Comparison of ENCODE assay signal across 1 cellular context in the genomic region with DNA sequence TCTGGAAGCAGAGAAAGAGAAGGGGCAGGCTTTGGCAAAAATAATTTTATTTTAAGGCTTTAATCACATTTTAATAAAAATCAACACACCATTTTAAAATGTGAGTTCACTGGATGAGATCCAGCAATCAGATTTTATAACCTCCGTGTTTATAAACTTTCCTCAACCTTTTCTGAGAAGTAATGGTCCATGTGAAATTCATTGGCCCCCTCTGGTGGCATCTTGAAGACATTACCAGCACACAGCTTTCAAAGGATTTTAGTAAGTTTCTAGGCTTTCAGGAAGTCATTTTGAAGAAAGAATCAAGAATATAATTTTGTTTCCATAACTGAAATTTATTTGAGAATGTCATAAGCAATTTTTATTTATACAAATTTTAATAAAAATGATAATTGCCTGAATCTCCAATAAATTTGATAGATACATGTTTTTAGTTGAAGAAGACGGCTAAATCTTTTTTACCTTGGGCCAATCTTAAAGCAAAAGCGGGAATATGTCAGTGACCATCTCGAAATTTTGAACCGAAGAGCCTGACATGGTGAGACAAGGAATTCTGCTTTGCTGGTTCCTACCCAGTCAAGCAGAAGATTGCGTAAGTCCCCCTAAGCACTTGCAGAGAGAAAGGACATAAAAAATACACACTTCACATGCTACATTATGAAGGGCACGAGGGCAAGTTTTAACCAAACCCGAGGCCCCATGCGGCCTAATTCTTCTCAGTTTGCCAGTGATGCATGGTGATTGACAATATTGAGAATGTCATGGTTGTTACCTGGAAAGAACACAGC.
TF ChIP-seq lines count a peak whose summit lies in the region.

No MANE protein-coding gene starts in this region.

TF ChIP-seq in IMR-90, 13 proteins besides CTCF, POLR2A, EP300 and RAD21 (continued from another document):
- TF ChIP-seq BHLHE40 (IDR thresholded peaks at IDR 0.05; ENCODE audit: low read depth, low read length) (no peak), FOS (IDR thresholded peaks at IDR 0.05; ENCODE audit: low read depth, low read length) (no peak), MAZ (IDR thresholded peaks at IDR 0.05; ENCODE audit: borderline replicate concordance, low read depth, low read length) (no peak), CEBPB (IDR thresholded peaks at IDR 0.05; ENCODE audit: low read depth, low read length) (peak; percentile 57), NFE2L2 (IDR thresholded peaks at IDR 0.05; ENCODE audit: low read depth, low read length) (no peak), CHD1 (IDR thresholded peaks at IDR 0.05; ENCODE audit: low read depth, low read length) (no peak), SMC3 (IDR thresholded peaks at IDR 0.05; ENCODE audit: low read depth, low read length) (peak; percentile 20; the same call in 1 of the 2 replicates), MAFK (IDR thresholded peaks at IDR 0.05; ENCODE audit: low read depth, low read length) (no peak), MXI1 (IDR thresholded peaks at IDR 0.05; ENCODE audit: borderline replicate concordance, low read depth, low read length) (no peak)
- TF ChIP-seq, protein P1, sequence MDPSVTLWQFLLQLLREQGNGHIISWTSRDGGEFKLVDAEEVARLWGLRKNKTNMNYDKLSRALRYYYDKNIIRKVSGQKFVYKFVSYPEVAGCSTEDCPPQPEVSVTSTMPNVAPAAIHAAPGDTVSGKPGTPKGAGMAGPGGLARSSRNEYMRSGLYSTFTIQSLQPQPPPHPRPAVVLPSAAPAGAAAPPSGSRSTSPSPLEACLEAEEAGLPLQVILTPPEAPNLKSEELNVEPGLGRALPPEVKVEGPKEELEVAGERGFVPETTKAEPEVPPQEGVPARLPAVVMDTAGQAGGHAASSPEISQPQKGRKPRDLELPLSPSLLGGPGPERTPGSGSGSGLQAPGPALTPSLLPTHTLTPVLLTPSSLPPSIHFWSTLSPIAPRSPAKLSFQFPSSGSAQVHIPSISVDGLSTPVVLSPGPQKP (IDR thresholded peaks at IDR 0.05; ENCODE audit: borderline replicate concordance, low read depth, low read length) = no peak
TF ChIP-seq in IMR-90: peak in this region for 2.
